In the genomic region with DNA sequence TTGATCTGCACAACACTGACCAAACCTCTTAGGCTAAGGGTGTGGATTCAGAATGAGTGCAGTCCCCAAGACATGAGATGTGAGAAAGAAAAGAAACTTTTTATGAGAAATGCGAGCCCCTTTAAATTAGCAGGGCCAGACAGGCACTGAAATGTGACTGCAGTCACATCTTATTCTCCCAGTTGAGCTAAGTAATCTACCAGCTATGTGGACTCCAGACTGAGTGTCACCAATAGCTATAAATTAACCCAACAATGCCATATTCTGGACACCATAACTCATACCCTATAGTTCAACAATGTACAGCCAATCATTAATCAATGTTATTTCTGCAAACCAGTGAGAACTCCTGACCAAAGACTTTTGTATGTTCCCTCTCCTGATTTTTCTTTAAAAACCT, we compare ENCODE assay signal across 18 cellular contexts.
DNase-seq lines count a peak whose midpoint lies in the region; ATAC-seq, FAIRE-seq and TF ChIP-seq lines count a peak whose summit lies in the region.
"Had no signal": no experiment of that assay in that cellular context is flagged by ENCODE, and none has a peak within 500 bp of the region (broad histone marks: within the 10 kb centered on the region; RNA-seq: fewer than 3 reads in every experiment).

No MANE protein-coding gene starts in this region.

- no peaks in the 10 kb centered on the region for H3K9me3 ChIP-seq in K562 (replicated peaks; ENCODE audit: control insufficient read depth, insufficient read depth, low read depth, low read length)
- H3K9me3 ChIP-seq in breast epithelium, result no peaks in the 10 kb centered on the region
- H3K9me3 ChIP-seq in naive thymus-derived CD4-positive, alpha-beta T cell (ENCODE audit: control insufficient read depth in 2 of 3, low read length in 3 of 3), result no peaks in the 10 kb centered on the region
- H3K9me3 ChIP-seq: BLaER1 had no signal

- H3K4me1 ChIP-seq in K562 (replicated peaks in 1 of 2; ENCODE audit: control insufficient read depth in 2 of 2, insufficient read depth in 2 of 2, low read length in 2 of 2) (no peaks in the 10 kb centered on the region), breast epithelium (no peaks in the 10 kb centered on the region)
- H3K4me1 ChIP-seq in naive thymus-derived CD4-positive, alpha-beta T cell (ENCODE audit: control insufficient read depth in 2 of 2, insufficient read depth in 2 of 2, low read length in 2 of 2), result no peaks in the 10 kb centered on the region
- H3K4me1 ChIP-seq: BLaER1 had no signal

- 88% methylated on average over 1 of the region's 1 CpG for WGBS in K562 (ENCODE audit: insufficient coverage, low coverage, missing lambda C conversion rate)

- H3K4me3 Mint-ChIP-seq in Calu3 (ENCODE audit: low read depth, unreplicated experiment), result peak overlapping the region; percentile 47
- no peak overlapping the region for H3K4me3 Mint-ChIP-seq in stimulated activated naive CD8-positive, alpha-beta T cell treated with anti-CD3 and anti-CD28 coated beads, Interleukin-15, amount 100 ng/mL, for 72 hours
- no peak overlapping the region for H3K4me3 Mint-ChIP-seq in naive thymus-derived CD4-positive, alpha-beta T cell
- H3K4me3 Mint-ChIP-seq: CD14-positive monocyte; CD4-positive, alpha-beta memory T cell had no signal

- CTCF ChIA-PET in Calu3 (lab: Charles Lee) (no interaction called here), K562 (lab: Yijun Ruan, JAX; ENCODE audit: low intra/inter-chr PET ratio) (no interaction called here)
- CTCF ChIA-PET in naive thymus-derived CD4-positive, alpha-beta T cell (lab: Charles Lee), result no interaction called here

- TF ChIP-seq CTCF in Calu3 (IDR thresholded peaks at IDR 0.05; ENCODE audit: unreplicated experiment), result no peak
- TF ChIP-seq CTCF in K562 (IDR thresholded peaks at IDR 0.05 in 2 of 3, conservative IDR thresholded peaks at IDR 0.05 in 1 of 3; ENCODE audit: insufficient read depth in 2 of 3, low read depth in 1 of 3, low read length in 3 of 3), result no peak
- TF ChIP-seq CTCF in breast epithelium (IDR thresholded peaks at IDR 0.05), result no peak
- TF ChIP-seq CTCF in dorsolateral prefrontal cortex (IDR thresholded peaks at IDR 0.05 in 54 of 56, conservative IDR thresholded peaks at IDR 0.05 in 2 of 56; ENCODE audit: low read depth in 1 of 56, partially characterized antibody in 56 of 56), result no peak

- H3K79me2 ChIP-seq in K562 (ENCODE audit: control insufficient read depth, insufficient read depth, low read length), result no peaks in the 10 kb centered on the region

- FAIRE-seq in K562 (lab: Jason Lieb, UNC), result no peak
- FAIRE-seq: GM12878, H54 had no signal

- peaks cover 70% of the 10 kb centered on the region; the same call in 2 of the 3 replicates for H3K36me3 ChIP-seq in K562 (ENCODE audit: control insufficient read depth, insufficient read depth, low read length)
- no peaks in the 10 kb centered on the region for H3K36me3 ChIP-seq in breast epithelium
- no peaks in the 10 kb centered on the region for H3K36me3 ChIP-seq in naive thymus-derived CD4-positive, alpha-beta T cell (ENCODE audit: control insufficient read depth in 2 of 3, insufficient read depth in 3 of 3, low read length in 3 of 3)

- no peak overlapping the region for H3K9ac ChIP-seq in K562 (ENCODE audit: insufficient read depth in 1 of 2, low read depth in 2 of 2, low read length in 2 of 2)
- H3K9ac ChIP-seq: BLaER1 had no signal

- TF ChIP-seq POLR2A in K562 (conservative IDR thresholded peaks at IDR 0.05), result no peak
- TF ChIP-seq POLR2A in breast epithelium (IDR thresholded peaks at IDR 0.05), result no peak

- no peak for TF ChIP-seq EP300 in K562 (IDR thresholded peaks at IDR 0.05; ENCODE audit: low read length)

- no peak; the same call in 2 of the 3 replicates for ATAC-seq in K562
- ATAC-seq in stimulated activated naive CD8-positive, alpha-beta T cell treated with anti-CD3 and anti-CD28 coated beads, Interleukin-15, amount 100 ng/mL, for 72 hours, result no peak
- ATAC-seq in naive thymus-derived CD4-positive, alpha-beta T cell, result no peak
- ATAC-seq: GM12878 had no signal

- no peak overlapping the region for H3K27ac ChIP-seq in K562 (ENCODE audit: extremely low read depth, low read depth, low read length)
- H3K27ac ChIP-seq in breast epithelium, result no peak overlapping the region
- no peak overlapping the region for H3K27ac ChIP-seq in naive thymus-derived CD4-positive, alpha-beta T cell (ENCODE audit: low read depth, low read length)
- peak overlapping the region in 1 of 59 donors; percentile 7 for H3K27ac ChIP-seq in dorsolateral prefrontal cortex
- H3K27ac ChIP-seq: BLaER1 had no signal

- peaks cover 32% of the 10 kb centered on the region for H3K4me1 Mint-ChIP-seq in Calu3 (ENCODE audit: low read depth, unreplicated experiment)
- H3K4me1 Mint-ChIP-seq in stimulated activated naive CD8-positive, alpha-beta T cell treated with anti-CD3 and anti-CD28 coated beads, Interleukin-15, amount 100 ng/mL, for 72 hours, result no peaks in the 10 kb centered on the region
- no peaks in the 10 kb centered on the region for H3K4me1 Mint-ChIP-seq in naive thymus-derived CD4-positive, alpha-beta T cell
- H3K4me1 Mint-ChIP-seq: CD14-positive monocyte; CD4-positive, alpha-beta memory T cell had no signal

- TF ChIP-seq RAD21 in K562 (CRISPR knock-in tag; conservative IDR thresholded peaks at IDR 0.05 in 1 of 2, IDR thresholded peaks at IDR 0.05 in 1 of 2), result no peak

- H3K4me2 ChIP-seq in K562 (ENCODE audit: insufficient read depth, low read length), result no peak overlapping the region
- H3K4me2 ChIP-seq: BLaER1 had no signal

- no peaks in the 10 kb centered on the region for H3K9me1 ChIP-seq in K562 (ENCODE audit: control insufficient read depth, insufficient read depth, low read length)

- H3K27me3 ChIP-seq in K562 (ENCODE audit: control insufficient read depth in 2 of 2, insufficient read depth in 2 of 2, low read length in 2 of 2) (no peaks in the 10 kb centered on the region), breast epithelium (no peaks in the 10 kb centered on the region), dorsolateral prefrontal cortex (no peaks in the 10 kb centered on the region)
- no peaks in the 10 kb centered on the region for H3K27me3 ChIP-seq in naive thymus-derived CD4-positive, alpha-beta T cell (ENCODE audit: control insufficient read depth in 2 of 2, insufficient read depth in 2 of 2, low read length in 2 of 2)
- H3K27me3 ChIP-seq: BLaER1 had no signal

- H2AFZ ChIP-seq in K562 (ENCODE audit: low read depth, low read length), result no peak overlapping the region

- H4K20me1 ChIP-seq in K562 (replicated peaks; ENCODE audit: control insufficient read depth, insufficient read depth, low read length), result 0 out of 2 replicates have a peak, but pooled peaks cover 3% of the 10 kb centered on the region
- H4K20me1 ChIP-seq: BLaER1 had no signal

- intact Hi-C loops in Calu3 (cut with micrococcal nuclease; ENCODE audit: unreplicated experiment) (no loop called here), K562 (cut with micrococcal nuclease) (no loop called here), breast epithelium (cut with DNase I; ENCODE audit: low total_unique reads) (no loop called here), dorsolateral prefrontal cortex (cut with DNase I) (no loop called here)
- intact Hi-C loops in naive thymus-derived CD4-positive, alpha-beta T cell (cut with micrococcal nuclease), result no loop called here

- in situ Hi-C loops in K562 (cut with MboI), result no loop called here

- DNase-seq in Calu3, result no peak
- peak; percentile 12 for DNase-seq in HK-2 (ENCODE audit: unreplicated experiment)
- DNase-seq in K562 (ENCODE audit: extremely low read depth in 1 of 4, low spot score in 3 of 4), result no peak
- DNase-seq in left kidney (ENCODE audit: low read depth, low spot score), result peak; percentile 30
- no peak for DNase-seq in stimulated activated naive CD8-positive, alpha-beta T cell treated with anti-CD3 and anti-CD28 coated beads, Interleukin-15, amount 100 ng/mL, for 72 hours
- no peak for DNase-seq in breast epithelium (ENCODE audit: low spot score in 2 of 2)
- DNase-seq in naive thymus-derived CD4-positive, alpha-beta T cell, result no peak
- no peak for DNase-seq in dorsolateral prefrontal cortex
- DNase-seq: 8988T; CD4-positive, alpha-beta memory T cell; DMS 273 treated with DMSO at 0.1 percent for 48 hours; DND-41; EL; HCEC 1CT had no signal

- peak overlapping the region; percentile 69 for H3K27ac Mint-ChIP-seq in Calu3 (ENCODE audit: unreplicated experiment)
- no peak overlapping the region for H3K27ac Mint-ChIP-seq in stimulated activated naive CD8-positive, alpha-beta T cell treated with anti-CD3 and anti-CD28 coated beads, Interleukin-15, amount 100 ng/mL, for 72 hours
- no peak overlapping the region for H3K27ac Mint-ChIP-seq in naive thymus-derived CD4-positive, alpha-beta T cell
- H3K27ac Mint-ChIP-seq: CD14-positive monocyte; CD4-positive, alpha-beta memory T cell had no signal

- no peaks in the 10 kb centered on the region for H3K9me3 Mint-ChIP-seq in Calu3 (ENCODE audit: low read depth, unreplicated experiment)
- H3K9me3 Mint-ChIP-seq in stimulated activated naive CD8-positive, alpha-beta T cell treated with anti-CD3 and anti-CD28 coated beads, Interleukin-15, amount 100 ng/mL, for 72 hours, result no peaks in the 10 kb centered on the region
- no peaks in the 10 kb centered on the region for H3K9me3 Mint-ChIP-seq in naive thymus-derived CD4-positive, alpha-beta T cell
- H3K9me3 Mint-ChIP-seq: CD4-positive, alpha-beta memory T cell had no signal

- POLR2A ChIA-PET in K562 (lab: Yijun Ruan, JAX), result interaction anchor here (1.3 kb wide), 1 partner anchor 13 kb away, joined by 4 read pairs; no protein-coding TSS in a partner anchor
- POLR2A ChIA-PET in naive thymus-derived CD4-positive, alpha-beta T cell (lab: Charles Lee), result no interaction called here

- H3K4me3 ChIP-seq in K562, result no peak overlapping the region
- H3K4me3 ChIP-seq in breast epithelium, result no peak overlapping the region
- H3K4me3 ChIP-seq in naive thymus-derived CD4-positive, alpha-beta T cell (ENCODE audit: low read length), result no peak overlapping the region
- no peak overlapping the region for H3K4me3 ChIP-seq in dorsolateral prefrontal cortex
- H3K4me3 ChIP-seq: BLaER1, GM12878 had no signal

- no TSS peak for BruUV-seq in Calu3 (replicated peaks; lab: Mats Ljungman, UMichigan)
- BruUV-seq in K562 (replicated peaks; lab: Mats Ljungman, UMichigan), result no TSS peak

- no peaks in the 10 kb centered on the region for H3K36me3 Mint-ChIP-seq in Calu3 (ENCODE audit: insufficient read depth, unreplicated experiment)
- H3K36me3 Mint-ChIP-seq in naive thymus-derived CD4-positive, alpha-beta T cell, result no peaks in the 10 kb centered on the region
- H3K36me3 Mint-ChIP-seq: CD14-positive monocyte; CD4-positive, alpha-beta memory T cell had no signal

- H3K27me3 Mint-ChIP-seq in Calu3 (ENCODE audit: unreplicated experiment), result no peaks in the 10 kb centered on the region
- H3K27me3 Mint-ChIP-seq in stimulated activated naive CD8-positive, alpha-beta T cell treated with anti-CD3 and anti-CD28 coated beads, Interleukin-15, amount 100 ng/mL, for 72 hours, result no peaks in the 10 kb centered on the region
- peaks cover 0 to 2% (median 0%) of the 10 kb centered on the region in 5 donors for H3K27me3 Mint-ChIP-seq in naive thymus-derived CD4-positive, alpha-beta T cell

TF ChIP-seq in K562, 482 proteins besides CTCF, POLR2A, EP300 and RAD21 (continues in another document):
- no peak for TF ChIP-seq KDM5B (IDR thresholded peaks at IDR 0.05; ENCODE audit: insufficient replicate concordance, low read depth, low read length)
- TF ChIP-seq POLR2G (IDR thresholded peaks at IDR 0.05; ENCODE audit: low read depth, low read length), result no peak

Comparison
In these comparisons a context has a peak if more than half of its experiments do, and no peak if none do; other contexts are left out.
1. DNase-seq: peak in HK-2 (single experiment) and left kidney (single experiment); none in Calu3 (single experiment), K562 (0 of 4), stimulated activated naive CD8-positive, alpha-beta T cell treated with anti-CD3 and anti-CD28 coated beads, Interleukin-15, amount 100 ng/mL, for 72 hours (0 of 2), breast epithelium (0 of 2), naive thymus-derived CD4-positive, alpha-beta T cell (0 of 9) and dorsolateral prefrontal cortex (0 of 10).